ENCODE assay signal across 8 cellular contexts in genomic region chr11:78417888-78418583, GRCh38. TPM values are rescaled to one million over a fixed set of nuclear protein-coding genes. Genes with fewer than 3 reads are reported as not detected.
DNase-seq lines count a peak whose midpoint lies in the region; ATAC-seq and TF ChIP-seq lines count a peak whose summit lies in the region.

No MANE protein-coding gene starts in this region.

- ATAC-seq in T-cell (replicated peaks in 1 of 4) (peak; percentile 78 to 83 (median 80)), psoas muscle (peak; percentile 75 to 84 (median 76))

- POLR2A ChIA-PET in T-cell (lab: Charles Lee), result interaction anchor here in 1 of 2 donors (0.7 kb wide), 1 partner anchor 146 kb away, joined by 6 read pairs; no protein-coding TSS in a partner anchor

- no peaks in the 10 kb centered on the region for H3K36me3 Mint-ChIP-seq in T-cell

- H3K4me3 ChIP-seq in HAP-1 (peak overlapping the region; percentile 48), right atrium auricular region (peak overlapping the region; percentile 81 to 83), psoas muscle (peak overlapping the region; percentile 81), urinary bladder (ENCODE audit: low read depth, low read length) (peak overlapping the region; percentile 94)

- CTCF ChIA-PET in T-cell (lab: Charles Lee), result interaction anchor here (0.6 to 5.7 kb wide), 12 partner anchors 10 to 423 kb away, joined by 3 to 62 read pairs (median 3); partner anchors contain the start of genes ALG8 (in 1 of the 2), INTS4 (in 1 of the 2) and NARS2 (in 1 of the 2)

- H3K36me3 ChIP-seq in HAP-1 (replicated peaks) (no peaks in the 10 kb centered on the region), right atrium auricular region (no peaks in the 10 kb centered on the region), psoas muscle (ENCODE audit: insufficient read depth in 1 of 2, low read depth in 1 of 2) (no peaks in the 10 kb centered on the region), urinary bladder (ENCODE audit: insufficient read depth) (no peaks in the 10 kb centered on the region)

- TF ChIP-seq CTCF in right atrium auricular region (IDR thresholded peaks at IDR 0.05) (no peak), psoas muscle (IDR thresholded peaks at IDR 0.05) (peak; percentile 26)

- no peaks in the 10 kb centered on the region for H3K9me3 ChIP-seq in HAP-1
- no peaks in the 10 kb centered on the region for H3K9me3 ChIP-seq in right atrium auricular region
- no peaks in the 10 kb centered on the region for H3K9me3 ChIP-seq in psoas muscle

- no peaks in the 10 kb centered on the region for H3K9me3 Mint-ChIP-seq in T-cell

- peaks cover 18 to 19% of the 10 kb centered on the region in 2 donors for H3K27me3 Mint-ChIP-seq in T-cell

- H3K27ac Mint-ChIP-seq in T-cell, result peak overlapping the region; percentile 31 to 57

- H3K27me3 ChIP-seq in HAP-1 (ENCODE audit: low read depth) (no peaks in the 10 kb centered on the region), right atrium auricular region (no peaks in the 10 kb centered on the region), psoas muscle (ENCODE audit: insufficient read depth in 3 of 3, low read length in 2 of 3) (no peaks in the 10 kb centered on the region)

- WGBS in psoas muscle, 3 donors, result 0 to 1% (median 0%) methylated on average over 36 to 68 of the region's 68 CpGs
- under 1% methylated on average over 68 of the region's 68 CpGs for WGBS in urinary bladder

- peak overlapping the region; percentile 73 to 82 (median 78) for H3K4me3 Mint-ChIP-seq in T-cell

- H3K27ac ChIP-seq in right atrium auricular region (peak overlapping the region; percentile 94 to 99), psoas muscle (peak overlapping the region; percentile 70), urinary bladder (ENCODE audit: low read depth) (peak overlapping the region; percentile 93)

- intact Hi-C loops in psoas muscle (cut with DNase I), result loop anchor here (5.0 to 10.0 kb wide), 3 partner anchors 63 to 191 kb away; no protein-coding TSS in a partner anchor

- DNase-seq in GDM1 (lab: John Stamatoyannopoulos, UW) (peak; percentile 72), HAP-1 (ENCODE audit: low spot score in 2 of 2) (peak; percentile 77 to 88), MV-4-11 (lab: John Stamatoyannopoulos, UW) (peak; percentile 64), T-cell (peak; percentile 52 to 79 (median 67)), amniotic epithelial cell (ENCODE audit: low read depth) (peak; percentile 60), right atrium auricular region (ENCODE audit: low spot score) (peak; percentile 75), psoas muscle (peak; percentile 87 to 90)

- H3K4me1 ChIP-seq in HAP-1 (peaks cover 11% of the 10 kb centered on the region), right atrium auricular region (peaks cover 0 to 35% of the 10 kb centered on the region in 2 donors), psoas muscle (peaks cover 18% of the 10 kb centered on the region), urinary bladder (ENCODE audit: insufficient read depth) (no peaks in the 10 kb centered on the region)

- peaks cover 17 to 37% (median 22%) of the 10 kb centered on the region in 3 donors for H3K4me1 Mint-ChIP-seq in T-cell

- in situ Hi-C loops in HAP-1 (cut with MboI; ENCODE audit: low sequenced_read_pairs), result loop anchor here (5.0 kb wide), 1 partner anchor 144 kb away; no protein-coding TSS in a partner anchor

RNA-seq across cellular contexts. Expression of gene GAB2, which starts 0.4 kb away (rescaled TPM):
- total RNA-seq in T-cell (10 to 100 TPM in 2 of 5 donors, 1 to 10 TPM in 3; 5.4 to 17.2 (median 8.8) TPM), right atrium auricular region (10 to 100 TPM; 22.0 to 33.7 TPM), psoas muscle (1 to 10 TPM; 4.7 to 6.3 (median 6.0) TPM), urinary bladder (16.8 TPM)
- polyA plus RNA-seq in psoas muscle (1 to 10 TPM; 2.7 to 3.7 (median 2.9) TPM), urinary bladder (13.2 TPM)

Comparison
In these comparisons a context has a peak if more than half of its experiments do, and no peak if none do; other contexts are left out.
1. Peak in every context shown above with its lines: DNase-seq, ATAC-seq, H3K4me3 ChIP-seq and H3K27ac ChIP-seq.